Comparison of ENCODE assay signal across 9 cellular contexts in the genomic region with DNA sequence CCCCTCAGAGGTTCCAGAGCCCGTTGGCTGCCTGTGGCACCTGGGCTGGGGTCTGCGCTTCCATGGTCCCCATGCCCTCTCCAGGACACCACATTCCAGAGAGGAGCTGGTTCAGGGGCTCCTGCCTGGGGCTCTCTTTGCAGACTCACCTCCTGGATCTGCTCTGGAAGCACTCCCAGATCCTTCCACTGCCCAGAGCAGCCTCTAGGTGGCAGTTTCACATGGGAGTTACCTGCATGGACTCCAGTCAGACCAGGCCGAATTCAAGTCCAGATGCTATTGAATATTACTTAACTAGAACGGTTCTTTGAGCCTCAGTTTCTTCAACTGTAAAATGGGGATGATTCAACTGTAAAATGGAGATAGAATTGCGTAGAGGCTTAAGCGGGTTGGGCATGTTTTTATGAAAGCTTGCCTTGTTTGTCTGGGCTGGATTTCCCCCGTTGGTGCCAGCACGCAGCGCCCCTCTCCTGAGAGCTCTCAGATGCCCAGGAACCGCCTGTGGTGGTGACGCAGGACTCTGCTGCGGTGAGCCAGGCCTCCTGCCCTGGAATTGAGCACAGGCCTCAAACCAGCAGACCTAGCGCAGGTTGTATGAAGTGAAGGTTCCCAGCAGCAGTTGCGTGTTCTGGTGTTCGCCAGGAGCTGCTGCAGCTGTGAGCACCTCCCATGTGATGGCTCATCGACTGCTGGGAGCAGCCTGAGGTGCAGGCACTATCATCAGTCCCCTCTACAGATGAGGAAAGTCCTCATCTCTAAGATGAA. TPM values are rescaled to one million over a fixed set of nuclear protein-coding genes. Genes with fewer than 3 reads are reported as not detected.
DNase-seq lines count a peak whose midpoint lies in the region; ATAC-seq, FAIRE-seq and TF ChIP-seq lines count a peak whose summit lies in the region.
"Had no signal": no experiment of that assay in that cellular context is flagged by ENCODE, and none has a peak within 500 bp of the region (broad histone marks: within the 10 kb centered on the region; RNA-seq: fewer than 3 reads in every experiment).

No MANE protein-coding gene starts in this region.

- no peak overlapping the region for H3K4me3 Mint-ChIP-seq in T-helper 2 cell treated with Interferon-gamma antibody and Interleukin-4, amounts not matched to agents 5 μg/mL and 100 μg/mL, for 36 hours
- H3K4me3 Mint-ChIP-seq: IgD-negative memory B cell had no signal

- no peaks in the 10 kb centered on the region for H3K9me3 Mint-ChIP-seq in T-helper 2 cell treated with Interferon-gamma antibody and Interleukin-4, amounts not matched to agents 5 μg/mL and 100 μg/mL, for 36 hours
- H3K9me3 Mint-ChIP-seq: IgD-negative memory B cell had no signal

- H3K9ac ChIP-seq in fibroblast of lung (ENCODE audit: insufficient read depth, low read length), result no peak overlapping the region

- no peak overlapping the region for H3K27ac Mint-ChIP-seq in T-helper 2 cell treated with Interferon-gamma antibody and Interleukin-4, amounts not matched to agents 5 μg/mL and 100 μg/mL, for 36 hours

- H3K27me3 Mint-ChIP-seq in T-helper 2 cell treated with Interferon-gamma antibody and Interleukin-4, amounts not matched to agents 5 μg/mL and 100 μg/mL, for 36 hours (ENCODE audit: low read depth), result no peaks in the 10 kb centered on the region
- H3K27me3 Mint-ChIP-seq: IgD-negative memory B cell had no signal

- TF ChIP-seq POLR2A in GM18505 (IDR thresholded peaks at IDR 0.05; ENCODE audit: borderline replicate concordance, extremely low read depth, insufficient read depth, insufficient read length), result no peak

- FAIRE-seq in pancreas (lab: Jason Lieb, UNC), result no peak

- H3K36me3 ChIP-seq in fibroblast of lung (ENCODE audit: control insufficient read depth, insufficient read depth, low read length) (no peaks in the 10 kb centered on the region), pancreas (no peaks in the 10 kb centered on the region)

- peak; percentile 49 to 81 for TF ChIP-seq CTCF in fibroblast of lung (conservative IDR thresholded peaks at IDR 0.05 in 1 of 2, IDR thresholded peaks at IDR 0.05 in 1 of 2; ENCODE audit: low read depth in 1 of 2, low read length in 2 of 2)
- TF ChIP-seq CTCF in pancreas (IDR thresholded peaks at IDR 0.05), result peak; percentile 43 to 63 (median 58)

- H2AFZ ChIP-seq in fibroblast of lung (ENCODE audit: low read length), result no peak overlapping the region

- WGBS in pancreas, 2 donors, result 64 to 65% methylated on average over 16 of the region's 16 CpGs

- H3K4me1 ChIP-seq in fibroblast of lung (ENCODE audit: control insufficient read depth, extremely low read depth, insufficient read depth, low read length) (no peaks in the 10 kb centered on the region), pancreas (no peaks in the 10 kb centered on the region)

- no peaks in the 10 kb centered on the region for H3K4me1 Mint-ChIP-seq in T-helper 2 cell treated with Interferon-gamma antibody and Interleukin-4, amounts not matched to agents 5 μg/mL and 100 μg/mL, for 36 hours (ENCODE audit: low read depth)
- H3K4me1 Mint-ChIP-seq: IgD-negative memory B cell had no signal

- no peaks in the 10 kb centered on the region for H3K36me3 Mint-ChIP-seq in T-helper 2 cell treated with Interferon-gamma antibody and Interleukin-4, amounts not matched to agents 5 μg/mL and 100 μg/mL, for 36 hours (ENCODE audit: low read depth)
- H3K36me3 Mint-ChIP-seq: IgD-negative memory B cell had no signal

- no peak overlapping the region for H3K4me3 ChIP-seq in fibroblast of lung (replicated peaks in 1 of 4; ENCODE audit: control extremely low read depth in 1 of 4, insufficient read depth in 1 of 4, low read depth in 3 of 4, low read length in 4 of 4)
- no peak overlapping the region for H3K4me3 ChIP-seq in pancreas

- H3K4me2 ChIP-seq in fibroblast of lung (ENCODE audit: extremely low read depth, insufficient read depth, low read length), result no peak overlapping the region

- DNase-seq in AG08396 (ENCODE audit: low spot score) (peak; percentile 67), ELF-1 (ENCODE audit: low read depth, low spot score) (peak; percentile 83), HPDE6-E6E7 (ENCODE audit: extremely low spot score) (peak; percentile 47), RPMI8226 (peak; percentile 57), fibroblast of lung (ENCODE audit: low read depth in 2 of 2) (peak; percentile 57 to 59), pancreas (peak in 3 of 6 donors; percentile 41 to 68 (median 62))
- DNase-seq in T-helper 2 cell treated with Interferon-gamma antibody and Interleukin-4, amounts not matched to agents 5 μg/mL and 100 μg/mL, for 36 hours (ENCODE audit: low spot score), result no peak

- no peaks in the 10 kb centered on the region for H3K9me3 ChIP-seq in fibroblast of lung (ENCODE audit: control insufficient read depth, insufficient read depth, low read depth, low read length)
- H3K9me3 ChIP-seq in pancreas, result no peaks in the 10 kb centered on the region

- intact Hi-C loops in pancreas (cut with DNase I), result loop anchor here in 2 of 3 donors (10.0 kb wide), 2 partner anchors 95 to 345 kb away; no protein-coding TSS in a partner anchor

- H3K79me2 ChIP-seq in fibroblast of lung (ENCODE audit: control insufficient read depth, insufficient read depth, low read length), result no peaks in the 10 kb centered on the region

- no peak overlapping the region for H3K27ac ChIP-seq in fibroblast of lung (ENCODE audit: insufficient read depth, low read length)
- no peak overlapping the region for H3K27ac ChIP-seq in pancreas

- ATAC-seq in pancreas (peak; percentile 75 to 95 (median 88)), GM18505 (IDR thresholded peaks at IDR 0.05; ENCODE audit: unreplicated experiment) (no peak)

- no peaks in the 10 kb centered on the region for H4K20me1 ChIP-seq in fibroblast of lung (ENCODE audit: control insufficient read depth, extremely low read depth, insufficient read depth, low read length)

- H3K27me3 ChIP-seq in fibroblast of lung (ENCODE audit: control insufficient read depth, insufficient read depth, low read length) (no peaks in the 10 kb centered on the region), pancreas (no peaks in the 10 kb centered on the region)

RNA-seq across cellular contexts. Expression of a gene that starts 44.2 kb away (rescaled TPM):
- total RNA-seq in fibroblast of lung (not detected in 2 replicates), pancreas (1 to 10 TPM in 1 of 6 donors, under 1 TPM in 5; 0.14 to 1.0 (median 0.56) TPM)
- polyA plus RNA-seq in fibroblast of lung (not detected in 2 replicates), pancreas (1 to 10 TPM; 1.3 to 6.8 TPM)
- not detected in 2 replicates for polyA plus RNA-seq in fibroblast of lung (2012)
- not detected in 2 replicates for polyA minus RNA-seq in fibroblast of lung (ENCODE audit: low replicate concordance)
- polyA plus RNA-seq: IgD-negative memory B cell had no signal

RNA-seq across cellular contexts. Expression of a gene that starts 50.6 kb away (rescaled TPM):
- not detected in 2 replicates for total RNA-seq in fibroblast of lung
- not detected in 2 replicates for polyA plus RNA-seq in fibroblast of lung
- not detected in 2 replicates for polyA plus RNA-seq in fibroblast of lung (2012)
- not detected in 2 replicates for polyA minus RNA-seq in fibroblast of lung (ENCODE audit: low replicate concordance)
- 10 to 100 TPM; 11.3 to 20.5 (median 15.6) TPM for total RNA-seq in pancreas
- polyA plus RNA-seq in pancreas, result 10 to 100 TPM; 22.4 to 49.9 TPM

Comparison
In these comparisons a context has a peak if more than half of its experiments do, and no peak if none do; other contexts are left out.
1. RNA of a gene that starts 50.6 kb away (total RNA-seq): 11.3 to 20.5 TPM in pancreas; not detected in fibroblast of lung; every median in the first group is over 10 times any median in the second.